ENCODE assay signal across 1 cellular context in genomic region chr6:137808836-137809315, GRCh38.
TF ChIP-seq lines count a peak whose summit lies in the region.

No MANE protein-coding gene starts in this region.

TF ChIP-seq in K562, 482 proteins besides CTCF, POLR2A, EP300 and RAD21 (continued from another document and continues in another):
- TF ChIP-seq ZBTB11 (CRISPR knock-in tag; IDR thresholded peaks at IDR 0.05) (0 out of 6 replicates have a peak, but pooled peaks of 1 of the 3 experiments have one; percentile 26), USF2 (CRISPR knock-in tag; IDR thresholded peaks at IDR 0.05) (0 out of 2 replicates have a peak, but pooled peaks have one; percentile 17), E2F6 (IDR thresholded peaks at IDR 0.05; ENCODE audit: borderline replicate concordance in 1 of 2, extremely low read depth in 1 of 2, insufficient read depth in 1 of 2, insufficient read length in 1 of 2, low read depth in 1 of 2, low read length in 1 of 2, poor library complexity in 1 of 2, severe bottlenecking in 1 of 2) (peak in 1 of 2 experiments; percentile 14), MGA (IDR thresholded peaks at IDR 0.05) (peak; percentile 30), SMAD4 (CRISPR knock-in tag; conservative IDR thresholded peaks at IDR 0.05) (peak; percentile 53), BHLHE40 (IDR thresholded peaks at IDR 0.05; ENCODE audit: low read length) (peak; percentile 88), ZSCAN29 (IDR thresholded peaks at IDR 0.05) (no peak), RFX1 (IDR thresholded peaks at IDR 0.05) (no peak), NBN (IDR thresholded peaks at IDR 0.05; ENCODE audit: low read depth) (no peak), CC2D1A (IDR thresholded peaks at IDR 0.05) (no peak), RNF2 (IDR thresholded peaks at IDR 0.05) (no peak), ATF3 (IDR thresholded peaks at IDR 0.05) (no peak), ATF3 (CRISPR knock-in tag; conservative IDR thresholded peaks at IDR 0.05) (no peak), CGGBP1 (CRISPR knock-in tag; IDR thresholded peaks at IDR 0.05) (no peak), ZBTB43 (CRISPR knock-in tag; IDR thresholded peaks at IDR 0.05) (no peak), ZNF592 (IDR thresholded peaks at IDR 0.05) (peak; percentile 40; the same call in 1 of the 2 replicates), ZNF444 (CRISPR knock-in tag; IDR thresholded peaks at IDR 0.05) (no peak), ZNF140 (CRISPR knock-in tag; IDR thresholded peaks at IDR 0.05) (no peak), NR2F6 (CRISPR knock-in tag; IDR thresholded peaks at IDR 0.05) (no peak), ZBTB2 (IDR thresholded peaks at IDR 0.05) (no peak), TCF7L2 (IDR thresholded peaks at IDR 0.05; ENCODE audit: low read depth, low read length) (no peak), GTF2E2 (tag; IDR thresholded peaks at IDR 0.05) (no peak)
